25 cellular contexts compared by ENCODE assay signal in the genomic region with DNA sequence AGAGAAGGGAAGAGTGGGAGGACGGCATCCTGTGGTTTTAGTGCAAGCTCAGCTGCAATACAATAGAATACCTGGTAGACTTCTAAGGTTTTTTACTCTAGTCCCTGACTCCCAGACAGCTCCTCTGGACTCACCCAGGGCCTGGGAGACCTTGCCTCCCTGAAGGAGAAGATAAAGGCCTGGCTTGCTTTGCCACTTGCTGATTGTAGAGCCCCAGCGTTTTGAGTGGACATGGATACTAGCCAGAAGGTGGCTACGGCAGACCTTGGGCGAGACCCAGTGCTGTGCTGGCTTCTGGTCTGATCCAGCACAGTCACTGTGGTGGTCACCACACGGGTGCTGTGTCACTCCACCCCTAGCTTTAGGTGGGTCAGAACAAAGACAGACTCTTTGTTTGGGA.
"Had no signal": no experiment of that assay in that cellular context is flagged by ENCODE, and none has a peak within 500 bp of the region (broad histone marks: within the 10 kb centered on the region; RNA-seq: fewer than 3 reads in every experiment).

No MANE protein-coding gene starts in this region.

- H3K27ac Mint-ChIP-seq: dendritic cell treated with granulocyte-macrophage colony-stimulating factor and Interleukin-4, amounts not matched to agents 40 ng/mL and 50 ng/mL, for 4 days; effector memory CD8-positive, alpha-beta T cell; endodermal cell; mesothelial cell of epicardium; naive thymus-derived CD4-positive, alpha-beta T cell had no signal

- ATAC-seq: effector memory CD8-positive, alpha-beta T cell; esophagus mucosa; gastrocnemius medialis; heart right ventricle; left cardiac atrium; left lung; left ventricle myocardium superior; lower lobe of right lung; mucosa of descending colon; naive thymus-derived CD4-positive, alpha-beta T cell had no signal

- H3K4me1 Mint-ChIP-seq: endodermal cell; mesothelial cell of epicardium; naive thymus-derived CD4-positive, alpha-beta T cell had no signal

- H3K36me3 ChIP-seq: colonic mucosa, esophagus squamous epithelium, gastrocnemius medialis, heart right ventricle, left lung, lower lobe of right lung had no signal

- H3K36me3 Mint-ChIP-seq: mesothelial cell of epicardium; naive thymus-derived CD4-positive, alpha-beta T cell had no signal

- H3K4me3 Mint-ChIP-seq: dendritic cell treated with granulocyte-macrophage colony-stimulating factor and Interleukin-4, amounts not matched to agents 40 ng/mL and 50 ng/mL, for 4 days; effector memory CD8-positive, alpha-beta T cell; endodermal cell; mesothelial cell of epicardium; naive thymus-derived CD4-positive, alpha-beta T cell had no signal

- H3K9me3 Mint-ChIP-seq: endodermal cell, mesothelial cell of epicardium had no signal

- H3K9me3 ChIP-seq: colonic mucosa, esophagus squamous epithelium, gastrocnemius medialis, lower lobe of right lung, mucosa of descending colon had no signal

- H3K4me1 ChIP-seq: colonic mucosa, esophagus squamous epithelium, gastrocnemius medialis, heart right ventricle, left lung, lower lobe of right lung had no signal

- DNase-seq: colonic mucosa; cortex of kidney; effector CD8-positive, alpha-beta T cell; effector memory CD8-positive, alpha-beta T cell; endodermal cell; erythroblast; esophagus squamous epithelium; foreskin fibroblast; foreskin melanocyte; gastrocnemius medialis; glutamatergic neuron; head of caudate nucleus; heart right ventricle; hippocampal formation; left cardiac atrium; left lung; left ventricle myocardium superior; lower lobe of right lung; mesenchymal stem cell; mucosa of descending colon; naive thymus-derived CD4-positive, alpha-beta T cell had no signal

- H3K27ac ChIP-seq: colonic mucosa, epithelial cell of prostate, esophagus squamous epithelium, gastrocnemius medialis, heart right ventricle, left lung, lower lobe of right lung had no signal

- H3K4me3 ChIP-seq: colonic mucosa, esophagus squamous epithelium, gastrocnemius medialis, heart right ventricle, left lung, lower lobe of right lung, mucosa of descending colon had no signal

- H3K27me3 Mint-ChIP-seq: dendritic cell treated with granulocyte-macrophage colony-stimulating factor and Interleukin-4, amounts not matched to agents 40 ng/mL and 50 ng/mL, for 4 days had no signal

- H3K27me3 ChIP-seq: colonic mucosa, esophagus squamous epithelium, gastrocnemius medialis, heart right ventricle, left lung had no signal
